ENCODE assay signal across 4 cellular contexts in genomic region chr2:118843492-118844132, GRCh38.
TF ChIP-seq lines count a peak whose summit lies in the region.

No MANE protein-coding gene starts in this region.

TF ChIP-seq in GM23338, 12 proteins besides CTCF, POLR2A, EP300 and RAD21:
- TF ChIP-seq EZH2 (IDR thresholded peaks at IDR 0.05; ENCODE audit: low read depth, unreplicated experiment): peak; percentile 79
- no peak for TF ChIP-seq ZNF331 (CRISPR knock-in tag; IDR thresholded peaks at IDR 0.05; ENCODE audit: low read depth)
TF ChIP-seq in GM23338: peak in this region for 1.

TF ChIP-seq in H1, 55 proteins besides CTCF, POLR2A, EP300 and RAD21:
- TF ChIP-seq KDM4A (IDR thresholded peaks at IDR 0.05; ENCODE audit: low read depth, low read length, severe bottlenecking) (no peak), MAFK (IDR thresholded peaks at IDR 0.05; ENCODE audit: low read depth, low read length) (no peak), TBP (IDR thresholded peaks at IDR 0.05; ENCODE audit: low read depth, low read length) (no peak), TCF12 (IDR thresholded peaks at IDR 0.05; ENCODE audit: low read depth, low read length) (no peak), POU5F1 (IDR thresholded peaks at IDR 0.05; ENCODE audit: low read depth, low read length) (no peak), ZNF274 (IDR thresholded peaks at IDR 0.05; ENCODE audit: borderline replicate concordance, extremely low read depth, low read length) (no peak), NANOG (IDR thresholded peaks at IDR 0.05; ENCODE audit: insufficient read depth, low read depth, low read length, poor library complexity, severe bottlenecking) (no peak), RNF2 (IDR thresholded peaks at IDR 0.05; ENCODE audit: borderline replicate concordance, low read depth, low read length, missing control alignments, poor library complexity, severe bottlenecking) (no peak), RXRA (IDR thresholded peaks at IDR 0.05; ENCODE audit: insufficient read depth, low read depth, low read length) (no peak), SIN3A (conservative IDR thresholded peaks at IDR 0.05 in 1 of 2, IDR thresholded peaks at IDR 0.05 in 1 of 2; ENCODE audit: low read depth in 1 of 2, low read length in 2 of 2) (no peak), CBX8 (IDR thresholded peaks at IDR 0.05; ENCODE audit: borderline replicate concordance, low read depth, low read length) (no peak), ATF3 (IDR thresholded peaks at IDR 0.05; ENCODE audit: insufficient read depth, low read depth, low read length) (no peak), BCL11A (IDR thresholded peaks at IDR 0.05; ENCODE audit: low read depth in 2 of 2, low read length in 2 of 2) (no peak), GTF2F1 (IDR thresholded peaks at IDR 0.05; ENCODE audit: borderline replicate concordance, low read depth, low read length) (no peak), JUN (IDR thresholded peaks at IDR 0.05; ENCODE audit: low read depth, low read length) (no peak), E2F6 (IDR thresholded peaks at IDR 0.05) (no peak), MAX (IDR thresholded peaks at IDR 0.05) (no peak), CHD1 (IDR thresholded peaks at IDR 0.05; ENCODE audit: low read depth, low read length) (no peak)

TF ChIP-seq in neural cell, 6 proteins besides CTCF, POLR2A, EP300 and RAD21:
- TF ChIP-seq EZH2 (IDR thresholded peaks at IDR 0.05; ENCODE audit: borderline replicate concordance, insufficient read depth, low read length, poor library complexity, severe bottlenecking) (no peak), MXI1 (conservative IDR thresholded peaks at IDR 0.05; ENCODE audit: poor library complexity, severe bottlenecking) (no peak), POLR2AphosphoS5 (IDR thresholded peaks at IDR 0.05) (peak; percentile 6)

TF ChIP-seq in HEK293T, 16 proteins besides CTCF, POLR2A, EP300 and RAD21:
- TF ChIP-seq CTBP1 (IDR thresholded peaks at IDR 0.05; ENCODE audit: borderline replicate concordance) (no peak), ARNT (IDR thresholded peaks at IDR 0.05) (no peak), TARDBP (IDR thresholded peaks at IDR 0.05) (no peak), FOXM1 (IDR thresholded peaks at IDR 0.05; ENCODE audit: borderline replicate concordance) (no peak), HDGF (IDR thresholded peaks at IDR 0.05; ENCODE audit: borderline replicate concordance) (no peak), LEF1 (IDR thresholded peaks at IDR 0.05; ENCODE audit: borderline replicate concordance) (no peak), BHLHE40 (IDR thresholded peaks at IDR 0.05; ENCODE audit: borderline replicate concordance) (no peak), ZNF384 (IDR thresholded peaks at IDR 0.05) (no peak), NFRKB (IDR thresholded peaks at IDR 0.05) (no peak), FOXA1 (IDR thresholded peaks at IDR 0.05) (no peak), FOXK2 (IDR thresholded peaks at IDR 0.05) (no peak), SP1 (IDR thresholded peaks at IDR 0.05) (no peak)
